ENCODE assay signal across 1 cellular context in genomic region chr19:5339950-5340636, GRCh38.
TF ChIP-seq lines count a peak whose summit lies in the region.

No MANE protein-coding gene starts in this region.

TF ChIP-seq in K562, 482 proteins besides CTCF, POLR2A, EP300 and RAD21 (continued from another document):
- TF ChIP-seq ZBTB7A (IDR thresholded peaks at IDR 0.05; ENCODE audit: borderline replicate concordance, control insufficient read depth, low read depth, low read length): peak; percentile 69; the same call in 1 of the 2 replicates
- peak; percentile 4 for TF ChIP-seq CCNT2 (IDR thresholded peaks at IDR 0.05; ENCODE audit: borderline replicate concordance, extremely low read depth, insufficient read length, low read depth, low read length)
- peak; percentile 21; the same call in 1 of the 2 replicates for TF ChIP-seq RB1 (IDR thresholded peaks at IDR 0.05; ENCODE audit: low read depth)
- TF ChIP-seq HMBOX1 (IDR thresholded peaks at IDR 0.05): no peak
- TF ChIP-seq PHF8 (IDR thresholded peaks at IDR 0.05; ENCODE audit: borderline replicate concordance, low read length): no peak
- TF ChIP-seq CTCFL (IDR thresholded peaks at IDR 0.05; ENCODE audit: borderline replicate concordance, insufficient read depth, low read depth, low read length, poor library complexity, severe bottlenecking): peak; percentile 37
- 0 out of 4 replicates have a peak, but pooled peaks of 1 of the 2 experiments have one; percentile 1 for TF ChIP-seq ZNF639 (CRISPR knock-in tag; conservative IDR thresholded peaks at IDR 0.05 in 1 of 2, IDR thresholded peaks at IDR 0.05 in 1 of 2)
- TF ChIP-seq ZNF140 (CRISPR knock-in tag; IDR thresholded peaks at IDR 0.05): no peak
- no peak for TF ChIP-seq ZNF124 (CRISPR knock-in tag; IDR thresholded peaks at IDR 0.05)
- no peak for TF ChIP-seq CC2D1A (IDR thresholded peaks at IDR 0.05)
- no peak for TF ChIP-seq ZNF324 (CRISPR knock-in tag; IDR thresholded peaks at IDR 0.05)
- TF ChIP-seq ATF1 (CRISPR knock-in tag; IDR thresholded peaks at IDR 0.05): no peak
- TF ChIP-seq ATF1 (tag; IDR thresholded peaks at IDR 0.05): 0 out of 2 replicates have a peak, but pooled peaks have one; percentile 16
